Comparison of ENCODE assay signal across 16 cellular contexts in genomic region chr9:136609160-136609475, GRCh38. TPM values are rescaled to one million over a fixed set of nuclear protein-coding genes. Genes with fewer than 3 reads are reported as not detected.
DNase-seq lines count a peak whose midpoint lies in the region; ATAC-seq lines count a peak whose summit lies in the region.
"Had no signal": no experiment of that assay in that cellular context is flagged by ENCODE, and none has a peak within 500 bp of the region (broad histone marks: within the 10 kb centered on the region; RNA-seq: fewer than 3 reads in every experiment).

No MANE protein-coding gene starts in this region.

- peak overlapping the region; percentile 0 for H3K56ac ChIP-seq in mesendoderm (ENCODE audit: low read length)

- H3K4me1 Mint-ChIP-seq in stimulated activated memory B cell treated with anti-CD40 and anti-IgM and Interleukin-4, amounts not matched to agents 10 μg/mL and 1 μg/mL and 100 μg/mL, for 72 hours: peaks cover 5% of the 10 kb centered on the region

- no peak overlapping the region for H3K4me3 ChIP-seq in BLaER1
- no peak overlapping the region for H3K4me3 ChIP-seq in mesendoderm (ENCODE audit: low read length)
- H3K4me3 ChIP-seq: A549, GM23338 had no signal

- peak overlapping the region; percentile 57 for H3K27ac ChIP-seq in BLaER1
- peak overlapping the region; percentile 29 for H3K27ac ChIP-seq in KOPT-K1 (ENCODE audit: low read depth, low read length, poor library complexity, severe bottlenecking)
- H3K27ac ChIP-seq in mesendoderm (ENCODE audit: low read depth, low read length): no peak overlapping the region
- H3K27ac ChIP-seq: 22Rv1 had no signal

- no peak overlapping the region for H4K5ac ChIP-seq in mesendoderm (ENCODE audit: low read length)

- H3K27me3 Mint-ChIP-seq in stimulated activated memory B cell treated with anti-CD40 and anti-IgM and Interleukin-4, amounts not matched to agents 10 μg/mL and 1 μg/mL and 100 μg/mL, for 72 hours: peaks cover 77% of the 10 kb centered on the region

- H3K23ac ChIP-seq in mesendoderm (ENCODE audit: low read length): no peak overlapping the region

- peaks cover 71% of the 10 kb centered on the region for H3K4me1 ChIP-seq in BLaER1
- peaks cover 3% of the 10 kb centered on the region for H3K4me1 ChIP-seq in mesendoderm (ENCODE audit: control insufficient read depth, low read depth, low read length)

- no peak overlapping the region for H3K4me3 Mint-ChIP-seq in stimulated activated memory B cell treated with anti-CD40 and anti-IgM and Interleukin-4, amounts not matched to agents 10 μg/mL and 1 μg/mL and 100 μg/mL, for 72 hours
- H3K4me3 Mint-ChIP-seq: CD8-positive, alpha-beta T cell; GM23338 had no signal

- no peak overlapping the region for H2BK5ac ChIP-seq in mesendoderm (ENCODE audit: low read length)

- no peak overlapping the region for H3K18ac ChIP-seq in mesendoderm (ENCODE audit: low read length)

- H3K36me3 ChIP-seq in BLaER1: no peaks in the 10 kb centered on the region
- no peaks in the 10 kb centered on the region for H3K36me3 ChIP-seq in KOPT-K1 (ENCODE audit: insufficient read depth, low read length)
- H3K36me3 ChIP-seq in mesendoderm (ENCODE audit: control insufficient read depth, insufficient read depth, low read length): no peaks in the 10 kb centered on the region

- no peaks in the 10 kb centered on the region for H3K79me1 ChIP-seq in mesendoderm (ENCODE audit: low read length)

- no peaks in the 10 kb centered on the region for H3K36me3 Mint-ChIP-seq in stimulated activated memory B cell treated with anti-CD40 and anti-IgM and Interleukin-4, amounts not matched to agents 10 μg/mL and 1 μg/mL and 100 μg/mL, for 72 hours
- H3K36me3 Mint-ChIP-seq: CD8-positive, alpha-beta T cell had no signal

- H3K27me3 ChIP-seq in BLaER1 (no peaks in the 10 kb centered on the region), mesendoderm (ENCODE audit: insufficient read depth, low read length, poor library complexity) (no peaks in the 10 kb centered on the region)

- H3K4me2 ChIP-seq in BLaER1 (peak overlapping the region; percentile 74), mesendoderm (ENCODE audit: low read length) (no peak overlapping the region)
- H3K4me2 ChIP-seq: A549, GM23338 had no signal

- H3K9ac ChIP-seq in BLaER1: no peak overlapping the region
- H3K9ac ChIP-seq in mesendoderm (ENCODE audit: low read length): no peak overlapping the region

- H3K9me3 ChIP-seq in BLaER1 (no peaks in the 10 kb centered on the region), KOPT-K1 (ENCODE audit: insufficient read depth, low read length, poor library complexity, severe bottlenecking) (no peaks in the 10 kb centered on the region)
- H3K9me3 ChIP-seq: A549 had no signal

- H3K9me3 Mint-ChIP-seq in stimulated activated memory B cell treated with anti-CD40 and anti-IgM and Interleukin-4, amounts not matched to agents 10 μg/mL and 1 μg/mL and 100 μg/mL, for 72 hours: no peaks in the 10 kb centered on the region
- H3K9me3 Mint-ChIP-seq: CD8-positive, alpha-beta T cell; GM23338; H9 had no signal

- no peak overlapping the region for H2BK15ac ChIP-seq in mesendoderm (replicated peaks; ENCODE audit: low read depth)

- no peak for ATAC-seq in stimulated activated memory B cell treated with anti-CD40 and anti-IgM and Interleukin-4, amounts not matched to agents 10 μg/mL and 1 μg/mL and 100 μg/mL, for 72 hours
- no peak for ATAC-seq in GM18909 (IDR thresholded peaks at IDR 0.05; ENCODE audit: poor library complexity, unreplicated experiment)
- ATAC-seq in GM18870 (IDR thresholded peaks at IDR 0.05; ENCODE audit: unreplicated experiment): no peak
- ATAC-seq: CD8-positive, alpha-beta T cell had no signal

- peak overlapping the region; percentile 17 for H3K27ac Mint-ChIP-seq in stimulated activated memory B cell treated with anti-CD40 and anti-IgM and Interleukin-4, amounts not matched to agents 10 μg/mL and 1 μg/mL and 100 μg/mL, for 72 hours
- H3K27ac Mint-ChIP-seq: CD8-positive, alpha-beta T cell; H9 had no signal

- no peaks in the 10 kb centered on the region for H4K20me1 ChIP-seq in BLaER1

- no CpG with 5 or more reads among the region's 6 CpGs for WGBS in mesendoderm (ENCODE audit: extremely low coverage, insufficient coverage, low lambda C conversion rate)

- no peak overlapping the region for H3K4ac ChIP-seq in mesendoderm (ENCODE audit: low read depth, low read length)

- no peak overlapping the region for H2BK120ac ChIP-seq in mesendoderm (ENCODE audit: low read depth, low read length)

- H4K8ac ChIP-seq in mesendoderm (ENCODE audit: low read depth, low read length): no peak overlapping the region

- H3K79me2 ChIP-seq in mesendoderm (ENCODE audit: control insufficient read depth, insufficient read depth, low read length): no peaks in the 10 kb centered on the region

- no peak overlapping the region for H2AK5ac ChIP-seq in mesendoderm (ENCODE audit: low read length)

- DNase-seq in mesendoderm (no peak), OCI-M2 (lab: John Stamatoyannopoulos, UW; ENCODE audit: unreplicated experiment) (no peak)
- DNase-seq: AML-193; Calu3; CD8-positive, alpha-beta T cell; EL; H9; IMR-90 had no signal

RNA-seq across cellular contexts. Expression of gene EGFL7, which starts 53.6 kb away (rescaled TPM):
- polyA plus RNA-seq in mesendoderm (2013, experiment 1 of 2): 14.0 TPM
- polyA plus RNA-seq in mesendoderm (2013, experiment 2 of 2): 13.6 TPM
